Comparison of ENCODE assay signal across 23 cellular contexts in genomic region chr20:1757606-1758507, GRCh38.
A peak's percentile ranks its signal among the peaks of the same experiment; 100 is the strongest.
DNase-seq lines count a peak whose midpoint lies in the region; FAIRE-seq and TF ChIP-seq lines count a peak whose summit lies in the region.
"Had no signal": no experiment of that assay in that cellular context is flagged by ENCODE, and none has a peak within 500 bp of the region (broad histone marks: within the 10 kb centered on the region; RNA-seq: fewer than 3 reads in every experiment).

No MANE protein-coding gene starts in this region.

- H3K36me3 ChIP-seq in Peyer's patch (no peaks in the 10 kb centered on the region), neutrophil (peaks cover 3% of the 10 kb centered on the region), suprapubic skin (no peaks in the 10 kb centered on the region)
- H3K36me3 ChIP-seq: esophagus muscularis mucosa, prostate gland, SJSA1, vagina had no signal

- H3K27ac ChIP-seq in Peyer's patch (peak overlapping the region in 3 of 4 donors; percentile 9 to 85 (median 72)), layer of hippocampus (ENCODE audit: low read depth, low read length) (peak overlapping the region; percentile 38), neutrophil (peak overlapping the region; percentile 74), suprapubic skin (no peak overlapping the region)
- H3K27ac ChIP-seq: esophagus muscularis mucosa, prostate gland, SJSA1, vagina had no signal

- H3K4me3 ChIP-seq in Peyer's patch = no peak overlapping the region
- H3K4me3 ChIP-seq in neutrophil (ENCODE audit: low read depth in 1 of 2, low read length in 1 of 2) = peak overlapping the region in 1 of 2 experiments; percentile 9
- H3K4me3 ChIP-seq in suprapubic skin = no peak overlapping the region
- H3K4me3 ChIP-seq: esophagus muscularis mucosa, prostate gland, SJSA1, vagina had no signal

- WGBS in suprapubic skin = 67% methylated on average over 5 of the region's 5 CpGs

- TF ChIP-seq EP300 in suprapubic skin (IDR thresholded peaks at IDR 0.05) = no peak

- no peaks in the 10 kb centered on the region for H3K27me3 ChIP-seq in Peyer's patch
- H3K27me3 ChIP-seq in layer of hippocampus (ENCODE audit: control insufficient read depth, insufficient read depth, low read length) = no peaks in the 10 kb centered on the region
- no peaks in the 10 kb centered on the region for H3K27me3 ChIP-seq in neutrophil
- no peaks in the 10 kb centered on the region for H3K27me3 ChIP-seq in suprapubic skin
- H3K27me3 ChIP-seq: esophagus muscularis mucosa, vagina had no signal

- DNase-seq in Ammon's horn (ENCODE audit: low spot score) (peak; percentile 47), Peyer's patch (no peak), RCC 7860 (ENCODE audit: low spot score) (no peak), suprapubic skin (ENCODE audit: low spot score in 2 of 2) (no peak)
- no peak for DNase-seq in activated naive CD4-positive, alpha-beta T cell treated with anti-CD3 and anti-CD28 coated beads, Interleukin-2, amount 50 U/mL, for 16 hours
- no peak for DNase-seq in activated CD4-positive, CD25-positive, alpha-beta regulatory T cell treated with anti-CD3 and anti-CD28 coated beads, Interleukin-2, amount 50 U/mL, for 72 hours
- DNase-seq: activated CD8-positive, alpha-beta T cell treated with anti-CD3 and anti-CD28 coated beads for 36 hours; activated naive CD4-positive, alpha-beta T cell; activated T-cell treated with anti-CD3 and anti-CD28 coated beads, Interleukin-2, amount 50 U/mL, for 1 hour; CD8-positive, alpha-beta T cell; DND-41; effector CD4-positive, alpha-beta T cell; Karpas-422; mammary epithelial cell; NCI-H1105 treated with DMSO at 0.1 percent for 48 hours; NCI-H524 treated with DMSO at 0.1 percent for 48 hours; stimulated activated CD4-positive, alpha-beta T cell treated with anti-CD3 and anti-CD28 coated beads, Interleukin-4, amount 100 ng/mL, for 4 hours had no signal

- no peak for FAIRE-seq in RCC 7860 (lab: Jason Lieb, UNC)

- H3K9me3 ChIP-seq in Peyer's patch = no peaks in the 10 kb centered on the region
- no peaks in the 10 kb centered on the region for H3K9me3 ChIP-seq in neutrophil
- no peaks in the 10 kb centered on the region for H3K9me3 ChIP-seq in suprapubic skin
- H3K9me3 ChIP-seq: esophagus muscularis mucosa, prostate gland, SJSA1, vagina had no signal

- TF ChIP-seq POLR2A in Peyer's patch (IDR thresholded peaks at IDR 0.05) (no peak), suprapubic skin (IDR thresholded peaks at IDR 0.05) (no peak)

- peaks cover 0 to 13% (median 0%) of the 10 kb centered on the region in 4 donors for H3K4me1 ChIP-seq in Peyer's patch
- H3K4me1 ChIP-seq in neutrophil (ENCODE audit: control insufficient read depth in 1 of 2, insufficient read depth in 1 of 2, low read depth in 1 of 2, low read length in 1 of 2) = peaks cover 18 to 26% of the 10 kb centered on the region in 2 experiments
- no peaks in the 10 kb centered on the region for H3K4me1 ChIP-seq in suprapubic skin
- H3K4me1 ChIP-seq: esophagus muscularis mucosa, prostate gland, SJSA1, vagina had no signal

- TF ChIP-seq CTCF in Peyer's patch (IDR thresholded peaks at IDR 0.05) (no peak), neutrophil (IDR thresholded peaks at IDR 0.05) (no peak), suprapubic skin (IDR thresholded peaks at IDR 0.05) (no peak)
